In the genomic region with DNA sequence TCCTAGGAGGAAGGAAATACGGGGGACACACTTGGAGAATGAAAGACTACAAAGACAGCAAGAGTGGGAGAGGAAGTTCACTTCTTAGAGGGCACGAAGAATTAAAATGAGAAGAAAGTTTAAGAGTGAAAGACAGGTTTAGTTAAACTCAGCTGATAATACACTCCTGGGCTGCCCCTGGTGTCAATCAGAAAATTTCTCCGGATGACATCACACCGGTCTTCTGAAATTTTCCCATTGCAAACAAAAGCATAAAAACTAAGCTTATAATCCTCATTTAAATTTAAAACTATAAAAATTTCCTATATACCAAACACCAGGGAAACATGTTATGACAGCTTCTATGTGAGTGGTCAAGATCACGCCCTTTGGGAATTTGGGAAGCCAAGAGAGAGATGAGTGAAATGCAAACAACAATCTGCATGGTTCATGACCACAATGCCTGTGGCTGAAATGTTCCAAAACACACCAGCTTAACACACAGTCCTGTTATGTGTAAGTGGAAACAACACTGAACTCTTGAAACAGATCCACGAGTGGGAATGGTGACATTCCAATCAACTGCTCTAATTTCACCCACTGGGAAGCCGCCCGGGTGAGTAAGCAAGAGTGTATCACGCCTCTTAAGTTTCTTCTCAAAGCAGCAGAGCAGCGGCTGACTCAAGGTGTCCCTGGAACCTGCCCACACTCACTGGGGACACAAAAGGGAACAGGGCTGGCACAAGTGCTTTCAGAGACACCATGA, we compare ENCODE assay signal across 9 cellular contexts. TPM values are rescaled to one million over a fixed set of nuclear protein-coding genes. Genes with fewer than 3 reads are reported as not detected.
DNase-seq lines count a peak whose midpoint lies in the region; ATAC-seq and TF ChIP-seq lines count a peak whose summit lies in the region.
"Had no signal": no experiment of that assay in that cellular context is flagged by ENCODE, and none has a peak within 500 bp of the region (broad histone marks: within the 10 kb centered on the region; RNA-seq: fewer than 3 reads in every experiment).

No MANE protein-coding gene starts in this region.

- H3K4me1 ChIP-seq in left lung (peaks cover 71 to 100% of the 10 kb centered on the region in 2 donors), transverse colon (peaks cover 85 to 99% (median 93%) of the 10 kb centered on the region in 4 donors)

- no peak for TF ChIP-seq EP300 in transverse colon (IDR thresholded peaks at IDR 0.05; ENCODE audit: low read depth)

- POLR2A ChIA-PET in activated naive CD8-positive, alpha-beta T cell treated with anti-CD3 and anti-CD28 coated beads, Interleukin-2, amount 10 ng/mL, durations not matched to agents 7 days and 5 days (lab: Charles Lee) = interaction anchor here (1.2 kb wide), 2 partner anchors 96 to 136 kb away, joined by 3 read pairs; a partner anchor contains a TSS

- intact Hi-C loops in left lung (cut with DNase I) = no loop called here
- intact Hi-C loops in transverse colon (cut with DNase I; ENCODE audit: low total_unique reads) = no loop called here

- H3K4me3 ChIP-seq in left lung = no peak overlapping the region
- H3K4me3 ChIP-seq in transverse colon = no peak overlapping the region

- no peak for TF ChIP-seq POLR2A in transverse colon (IDR thresholded peaks at IDR 0.05)

- in situ Hi-C loops in transverse colon (cut with MboI; ENCODE audit: low pct_ligation_motif_present in 1 of 4, low pct_unique_long_range_greater_than_20kb in 1 of 4, low sequenced_read_pairs in 3 of 4) = no loop called here

- H3K9me3 ChIP-seq in left lung = no peaks in the 10 kb centered on the region
- H3K9me3 ChIP-seq in transverse colon = no peaks in the 10 kb centered on the region

- H3K27me3 Mint-ChIP-seq in activated naive CD8-positive, alpha-beta T cell treated with anti-CD3 and anti-CD28 coated beads, Interleukin-2, amount 10 ng/mL, durations not matched to agents 7 days and 5 days = no peaks in the 10 kb centered on the region

- no peaks in the 10 kb centered on the region for H3K36me3 ChIP-seq in left lung
- no peaks in the 10 kb centered on the region for H3K36me3 ChIP-seq in transverse colon

- peaks cover 2% of the 10 kb centered on the region for H3K36me3 Mint-ChIP-seq in activated naive CD8-positive, alpha-beta T cell treated with anti-CD3 and anti-CD28 coated beads, Interleukin-2, amount 10 ng/mL, durations not matched to agents 7 days and 5 days

- peaks cover 57% of the 10 kb centered on the region for H3K4me1 Mint-ChIP-seq in activated naive CD8-positive, alpha-beta T cell treated with anti-CD3 and anti-CD28 coated beads, Interleukin-2, amount 10 ng/mL, durations not matched to agents 7 days and 5 days

- H3K4me3 Mint-ChIP-seq in activated naive CD8-positive, alpha-beta T cell treated with anti-CD3 and anti-CD28 coated beads, Interleukin-2, amount 10 ng/mL, durations not matched to agents 7 days and 5 days = no peak overlapping the region

- DNase-seq in activated T-cell treated with anti-CD3 and anti-CD28 coated beads for 48 hours (ENCODE audit: low read depth) (peak; percentile 30), activated T-cell treated with anti-CD3 and anti-CD28 coated beads for 4 hours (no peak), left lung (no peak), transverse colon (no peak), substantia nigra (lab: John Stamatoyannopoulos, UW) (no peak), medulla oblongata (ENCODE audit: extremely low spot score) (no peak)
- DNase-seq in activated naive CD8-positive, alpha-beta T cell treated with anti-CD3 and anti-CD28 coated beads, Interleukin-2, amount 10 ng/mL, durations not matched to agents 7 days and 5 days = no peak
- DNase-seq: DND-41 had no signal

- TF ChIP-seq CTCF in left lung (IDR thresholded peaks at IDR 0.05) (no peak), transverse colon (IDR thresholded peaks at IDR 0.05) (no peak)

- no peaks in the 10 kb centered on the region for H3K9me3 Mint-ChIP-seq in activated naive CD8-positive, alpha-beta T cell treated with anti-CD3 and anti-CD28 coated beads, Interleukin-2, amount 10 ng/mL, durations not matched to agents 7 days and 5 days

- H3K27me3 ChIP-seq in left lung = no peaks in the 10 kb centered on the region
- H3K27me3 ChIP-seq in transverse colon = no peaks in the 10 kb centered on the region

- WGBS in transverse colon (ENCODE audit: low coverage in 1 of 2), 2 donors = 63 to 67% methylated on average over 2 to 10 of the region's 10 CpGs

- no peak for ATAC-seq in activated naive CD8-positive, alpha-beta T cell treated with anti-CD3 and anti-CD28 coated beads, Interleukin-2, amount 10 ng/mL, durations not matched to agents 7 days and 5 days (ENCODE audit: low read depth)
- ATAC-seq in left lung = peak; percentile 56
- no peak for ATAC-seq in HG03039 (IDR thresholded peaks at IDR 0.05; ENCODE audit: unreplicated experiment)

- H3K27ac ChIP-seq in left lung (peak overlapping the region; percentile 30 to 41), transverse colon (peak overlapping the region in 3 of 4 donors; percentile 20 to 85 (median 34)), substantia nigra (ENCODE audit: low read depth, low read length, poor library complexity, severe bottlenecking) (no peak overlapping the region)

- peak overlapping the region; percentile 71 for H3K27ac Mint-ChIP-seq in activated naive CD8-positive, alpha-beta T cell treated with anti-CD3 and anti-CD28 coated beads, Interleukin-2, amount 10 ng/mL, durations not matched to agents 7 days and 5 days

RNA-seq across cellular contexts. Expression of a gene that starts 49.0 kb away (rescaled TPM):
- total RNA-seq in activated naive CD8-positive, alpha-beta T cell treated with anti-CD3 and anti-CD28 coated beads, Interleukin-2, amount 10 ng/mL, durations not matched to agents 7 days and 5 days = 100 to 1,000 TPM; 132 to 134 TPM
- total RNA-seq in left lung (10 to 100 TPM; 79.1 to 89.6 TPM), transverse colon (10 to 100 TPM; 39.5 to 87.9 (median 61.2) TPM)

RNA-seq across cellular contexts. Expression of a gene that starts 51.1 kb away (rescaled TPM):
- not detected for total RNA-seq in activated naive CD8-positive, alpha-beta T cell treated with anti-CD3 and anti-CD28 coated beads, Interleukin-2, amount 10 ng/mL, durations not matched to agents 7 days and 5 days
- total RNA-seq in left lung (1 to 10 TPM; 1.6 to 7.6 TPM), transverse colon (not detected)
